In the genomic region with DNA sequence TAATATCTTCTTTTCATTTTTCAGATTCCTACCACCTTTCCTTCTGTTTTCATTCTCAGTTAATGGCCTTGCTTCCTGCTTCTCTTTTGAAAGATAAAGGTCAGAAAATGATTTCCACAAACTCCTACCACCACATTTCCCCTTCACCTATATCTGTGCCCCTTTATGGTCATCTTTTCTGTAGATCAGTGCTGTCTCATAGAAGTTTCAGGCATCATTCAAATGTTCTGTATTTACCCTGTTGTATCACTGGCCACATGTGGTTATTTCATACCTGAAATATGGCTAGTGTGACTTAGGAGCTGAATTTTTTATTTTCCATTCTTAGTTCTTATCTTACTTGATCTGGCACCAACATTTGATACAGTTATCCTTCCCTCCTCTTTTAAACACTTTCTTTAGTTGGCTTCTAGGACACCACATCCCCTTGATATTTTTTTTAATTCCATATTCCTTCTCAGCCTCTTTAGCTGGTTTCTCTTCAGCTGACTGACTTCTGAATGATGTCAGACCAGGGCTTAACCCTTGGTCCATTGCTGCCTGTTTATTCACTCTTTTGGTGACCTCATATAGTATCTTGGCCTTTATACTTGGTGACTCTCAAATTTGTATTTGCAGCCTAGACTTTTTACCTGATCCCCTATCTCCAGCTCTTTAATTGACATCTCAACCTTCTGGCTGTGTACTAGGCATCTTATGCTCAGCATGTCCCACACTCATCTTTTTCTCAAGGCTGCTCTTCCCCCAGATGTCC, we compare ENCODE assay signal across 19 cellular contexts.
"Had no signal": no experiment of that assay in that cellular context is flagged by ENCODE, and none has a peak within 500 bp of the region (broad histone marks: within the 10 kb centered on the region; RNA-seq: fewer than 3 reads in every experiment).

No MANE protein-coding gene starts in this region.

- H3K27me3 ChIP-seq: adrenal gland, body of pancreas, neutrophil, spleen had no signal

- H3K9me3 Mint-ChIP-seq: activated T-cell treated with anti-CD3 and anti-CD28 coated beads, Interleukin-2, amount 50 U/mL, for 72 hours; naive thymus-derived CD8-positive, alpha-beta T cell; T-helper 2 cell treated with Interferon-gamma antibody and Interleukin-4, amounts not matched to agents 5 μg/mL and 100 μg/mL, for 36 hours had no signal

- H3K36me3 ChIP-seq: adrenal gland had no signal

- H3K4me3 ChIP-seq: adrenal gland, body of pancreas, mucosa of descending colon, spleen had no signal

- H3K4me3 Mint-ChIP-seq: activated T-cell treated with anti-CD3 and anti-CD28 coated beads, Interleukin-2, amount 50 U/mL, for 72 hours; naive thymus-derived CD8-positive, alpha-beta T cell; T-helper 2 cell treated with Interferon-gamma antibody and Interleukin-4, amounts not matched to agents 5 μg/mL and 100 μg/mL, for 36 hours had no signal

- ATAC-seq: left colon; mucosa of descending colon; naive thymus-derived CD8-positive, alpha-beta T cell; right cardiac atrium had no signal

- H3K27ac Mint-ChIP-seq: activated T-cell treated with anti-CD3 and anti-CD28 coated beads, Interleukin-2, amount 50 U/mL, for 72 hours; T-helper 2 cell treated with Interferon-gamma antibody and Interleukin-4, amounts not matched to agents 5 μg/mL and 100 μg/mL, for 36 hours had no signal

- H3K27me3 Mint-ChIP-seq: naive thymus-derived CD8-positive, alpha-beta T cell had no signal

- H3K9me3 ChIP-seq: adrenal gland, body of pancreas, mucosa of descending colon, neutrophil, spleen had no signal

- DNase-seq: activated CD4-positive, alpha-beta T cell treated with anti-CD3 and anti-CD28 coated beads, Interleukin-2, amount 50 U/mL, for 4 hours; activated CD4-positive, CD25-positive, alpha-beta regulatory T cell treated with anti-CD3 and anti-CD28 coated beads, Interleukin-2, amount 50 U/mL, for 72 hours; activated naive CD4-positive, alpha-beta T cell treated with Interleukin-2 at 50 U/mL for 16 hours; activated T-cell treated with anti-CD3 and anti-CD28 coated beads, Interleukin-2, amount 50 U/mL, for 72 hours; adrenal gland; body of pancreas; central memory CD4-positive, alpha-beta T cell; cortex of kidney; effector memory CD4-positive, alpha-beta T cell; left colon; mucosa of descending colon; naive thymus-derived CD8-positive, alpha-beta T cell; right cardiac atrium; spleen; stimulated activated CD4-positive, alpha-beta T cell treated with anti-CD3 and anti-CD28 coated beads, Interleukin-1b, Interleukin-23, amount 100 ng/mL, for 48 hours; stimulated activated naive CD4-positive, alpha-beta T cell; SW 1271 had no signal

- H3K4me1 ChIP-seq: adrenal gland had no signal

- H3K27ac ChIP-seq: adrenal gland, neutrophil, spleen had no signal
